Comparison of ENCODE assay signal across 2 cellular contexts in genomic region chr3:133757701-133758319, GRCh38.
TF ChIP-seq lines count a peak whose summit lies in the region.

No MANE protein-coding gene starts in this region.

TF ChIP-seq in GM23338, 12 proteins besides CTCF, POLR2A, EP300 and RAD21:
- no peak for TF ChIP-seq EZH2phosphoT487 (IDR thresholded peaks at IDR 0.05; ENCODE audit: unreplicated experiment)
- no peak for TF ChIP-seq JUNB (IDR thresholded peaks at IDR 0.05; ENCODE audit: unreplicated experiment)
- TF ChIP-seq ZNF462 (CRISPR knock-in tag; IDR thresholded peaks at IDR 0.05), result no peak
- no peak for TF ChIP-seq REST (IDR thresholded peaks at IDR 0.05; ENCODE audit: unreplicated experiment)
- TF ChIP-seq CREB1 (CRISPR knock-in tag; IDR thresholded peaks at IDR 0.05; ENCODE audit: low read depth), result no peak
- no peak for TF ChIP-seq ETS1 (IDR thresholded peaks at IDR 0.05)
- TF ChIP-seq EZH2 (IDR thresholded peaks at IDR 0.05; ENCODE audit: low read depth, unreplicated experiment), result no peak

TF ChIP-seq in H1, 55 proteins besides CTCF, POLR2A, EP300 and RAD21:
- no peak for TF ChIP-seq PHF8 (conservative IDR thresholded peaks at IDR 0.05; ENCODE audit: low read depth, low read length)
- no peak for TF ChIP-seq RXRA (IDR thresholded peaks at IDR 0.05; ENCODE audit: insufficient read depth, low read depth, low read length)
- TF ChIP-seq CHD2 (IDR thresholded peaks at IDR 0.05; ENCODE audit: low read length), result no peak
- no peak for TF ChIP-seq JUN (IDR thresholded peaks at IDR 0.05; ENCODE audit: low read depth, low read length)
- no peak for TF ChIP-seq GABPA (IDR thresholded peaks at IDR 0.05; ENCODE audit: borderline replicate concordance, insufficient read depth, low read length)
- no peak for TF ChIP-seq SIRT6 (IDR thresholded peaks at IDR 0.05; ENCODE audit: low read length)
- no peak for TF ChIP-seq RFX5 (IDR thresholded peaks at IDR 0.05; ENCODE audit: borderline replicate concordance, low read depth, low read length)
- TF ChIP-seq TAF7 (optimal IDR thresholded peaks at IDR 0.05; ENCODE audit: borderline replicate concordance, low read depth, low read length), result no peak
- no peak for TF ChIP-seq BCL11A (IDR thresholded peaks at IDR 0.05; ENCODE audit: low read depth in 2 of 2, low read length in 2 of 2)
- no peak for TF ChIP-seq HDAC2 (IDR thresholded peaks at IDR 0.05; ENCODE audit: borderline replicate concordance in 1 of 2, low read depth in 2 of 2, low read length in 2 of 2)
- TF ChIP-seq CBX5 (IDR thresholded peaks at IDR 0.05; ENCODE audit: low read depth, low read length), result no peak
- no peak for TF ChIP-seq RNF2 (IDR thresholded peaks at IDR 0.05; ENCODE audit: borderline replicate concordance, low read depth, low read length, missing control alignments, poor library complexity, severe bottlenecking)
- TF ChIP-seq SP1 (IDR thresholded peaks at IDR 0.05; ENCODE audit: low read depth, low read length), result no peak
- no peak for TF ChIP-seq SP4 (IDR thresholded peaks at IDR 0.05; ENCODE audit: low read length)
- no peak for TF ChIP-seq SUZ12 (IDR thresholded peaks at IDR 0.05; ENCODE audit: low read length)
- no peak for TF ChIP-seq SRF (IDR thresholded peaks at IDR 0.05; ENCODE audit: low read depth, low read length)
